Comparison of ENCODE assay signal across 7 cellular contexts in the genomic region with DNA sequence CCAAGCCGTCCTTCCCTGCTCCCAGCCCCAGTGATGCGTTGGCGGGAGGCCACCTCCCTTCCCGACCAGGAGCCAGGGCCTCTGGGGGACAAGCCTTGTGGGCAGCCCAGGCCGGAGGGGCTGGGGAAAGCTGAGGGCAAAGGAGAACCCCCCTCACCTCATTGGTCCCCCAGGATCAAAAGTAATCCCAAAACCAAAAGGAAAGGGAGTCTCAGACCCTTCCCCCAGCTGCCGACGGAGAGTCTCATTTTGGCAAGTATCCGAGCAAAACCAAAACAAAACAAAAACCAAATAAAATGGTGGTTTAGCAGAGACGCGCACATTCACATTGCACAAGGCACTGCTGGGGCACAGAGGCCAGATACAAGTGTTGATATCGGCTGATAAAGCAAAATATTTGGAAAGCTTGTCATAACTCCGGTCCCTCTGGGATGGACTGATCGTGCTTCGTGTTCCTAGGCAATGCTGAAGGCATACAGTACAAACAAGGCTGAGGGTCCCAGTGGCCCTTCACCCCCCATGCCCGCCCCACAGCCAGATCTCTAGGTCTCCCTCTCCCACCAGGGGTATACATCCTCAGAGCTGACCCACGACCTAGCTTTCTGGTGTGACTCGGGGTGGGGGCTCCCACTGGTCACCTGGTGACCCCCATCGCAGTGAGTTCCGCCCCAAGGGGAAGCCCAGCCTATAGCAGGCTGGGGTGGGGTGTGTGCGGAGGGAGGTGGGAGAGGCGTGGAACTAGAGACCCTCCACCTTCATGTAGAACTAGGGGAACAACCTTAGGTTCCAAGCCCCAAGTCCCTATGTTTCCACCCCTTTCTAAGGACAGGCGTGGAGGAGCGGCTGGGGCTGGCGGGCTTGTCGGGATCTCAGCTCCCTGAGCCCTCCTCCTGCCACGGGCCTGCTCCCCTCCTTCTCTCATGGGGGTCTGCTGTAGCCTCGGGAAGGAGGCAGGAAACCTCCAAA. TPM values are rescaled to one million over a fixed set of nuclear protein-coding genes. Genes with fewer than 3 reads are reported as not detected.
DNase-seq lines count a peak whose midpoint lies in the region; TF ChIP-seq lines count a peak whose summit lies in the region.

No MANE protein-coding gene starts in this region.

- TF ChIP-seq CTCF in LNCaP clone FGC (IDR thresholded peaks at IDR 0.05; ENCODE audit: control insufficient read depth, extremely low read depth, insufficient read depth) (no peak), mesothelial cell of epicardium (IDR thresholded peaks at IDR 0.05; ENCODE audit: unreplicated experiment) (no peak), Calu3 (IDR thresholded peaks at IDR 0.05; ENCODE audit: unreplicated experiment) (no peak)

- no peaks in the 10 kb centered on the region for H3K9me3 ChIP-seq in thymus (ENCODE audit: control insufficient read depth)

- H3K4me1 ChIP-seq in thymus (ENCODE audit: control insufficient read depth, insufficient read depth, low read length) = peaks cover 8% of the 10 kb centered on the region

- peaks cover 25% of the 10 kb centered on the region for H3K27me3 Mint-ChIP-seq in mesothelial cell of epicardium (ENCODE audit: low read depth)
- H3K27me3 Mint-ChIP-seq in Calu3 (ENCODE audit: unreplicated experiment) = peaks cover 74% of the 10 kb centered on the region

- peak overlapping the region; percentile 50 for H3K4me3 ChIP-seq in LNCaP clone FGC (ENCODE audit: low read depth, low read length)
- H3K4me3 ChIP-seq in thymus (ENCODE audit: low read length) = no peak overlapping the region

- H3K4me1 Mint-ChIP-seq in mesothelial cell of epicardium (peaks cover 58% of the 10 kb centered on the region), Calu3 (ENCODE audit: low read depth, unreplicated experiment) (peaks cover 12% of the 10 kb centered on the region)

- H3K27ac Mint-ChIP-seq in mesothelial cell of epicardium (peak overlapping the region; percentile 53), Calu3 (ENCODE audit: unreplicated experiment) (no peak overlapping the region)

- H3K4me3 Mint-ChIP-seq in mesothelial cell of epicardium = peak overlapping the region; percentile 69
- no peak overlapping the region for H3K4me3 Mint-ChIP-seq in Calu3 (ENCODE audit: low read depth, unreplicated experiment)

- H3K36me3 Mint-ChIP-seq in mesothelial cell of epicardium (no peaks in the 10 kb centered on the region), Calu3 (ENCODE audit: insufficient read depth, unreplicated experiment) (peaks cover 18% of the 10 kb centered on the region)

- no peaks in the 10 kb centered on the region for H3K36me3 ChIP-seq in thymus (ENCODE audit: control insufficient read depth, insufficient read depth)

- DNase-seq in LNCaP clone FGC (ENCODE audit: low read depth) = no peak
- DNase-seq in caudate nucleus (lab: John Stamatoyannopoulos, UW) = no peak
- DNase-seq in mesothelial cell of epicardium (ENCODE audit: low spot score in 2 of 2, unreplicated experiment in 2 of 2) = peak in 1 of 2 experiments; percentile 36
- no peak for DNase-seq in amygdala (lab: John Stamatoyannopoulos, UW)
- DNase-seq in stimulated activated CD4-positive, alpha-beta T cell treated with anti-CD3 and anti-CD28 coated beads, Interleukin-12 subunit alpha, Interleukin-12 subunit beta, amount 100 ng/mL, for 4 hours = no peak
- DNase-seq in Calu3 = no peak

- CTCF ChIA-PET in Calu3 (lab: Charles Lee) = no interaction called here

- BruUV-seq in Calu3 (replicated peaks; lab: Mats Ljungman, UMichigan) = no TSS peak

- H3K9me3 Mint-ChIP-seq in mesothelial cell of epicardium (no peaks in the 10 kb centered on the region), Calu3 (ENCODE audit: low read depth, unreplicated experiment) (no peaks in the 10 kb centered on the region)

- WGBS in thymus = 84% methylated on average over 27 of the region's 27 CpGs

- peak overlapping the region; percentile 58 for H3K27ac ChIP-seq in caudate nucleus (ENCODE audit: low read depth, low read length)
- peak overlapping the region; percentile 52 for H3K27ac ChIP-seq in thymus (ENCODE audit: low read depth)

- intact Hi-C loops in Calu3 (cut with micrococcal nuclease; ENCODE audit: unreplicated experiment) = loop anchor here (5.0 kb wide), 2 partner anchors 63 to 72 kb away; partner anchors contain the start of gene CEBPG

- H3K27me3 ChIP-seq in thymus (ENCODE audit: control insufficient read depth, insufficient read depth) = peaks cover 58% of the 10 kb centered on the region

RNA-seq across cellular contexts. Expression of gene CEBPA, which starts 2.0 kb away (rescaled TPM):
- total RNA-seq in mesothelial cell of epicardium = 8.5 to 10.1 TPM (median 9.4 TPM) in 3 replicates
- polyA plus RNA-seq in thymus = 10.1 TPM
- total RNA-seq in Calu3 (2022) = 1.2 and 1.8 TPM in 2 replicates
